Comparison of ENCODE assay signal across 1 cellular context in the genomic region with DNA sequence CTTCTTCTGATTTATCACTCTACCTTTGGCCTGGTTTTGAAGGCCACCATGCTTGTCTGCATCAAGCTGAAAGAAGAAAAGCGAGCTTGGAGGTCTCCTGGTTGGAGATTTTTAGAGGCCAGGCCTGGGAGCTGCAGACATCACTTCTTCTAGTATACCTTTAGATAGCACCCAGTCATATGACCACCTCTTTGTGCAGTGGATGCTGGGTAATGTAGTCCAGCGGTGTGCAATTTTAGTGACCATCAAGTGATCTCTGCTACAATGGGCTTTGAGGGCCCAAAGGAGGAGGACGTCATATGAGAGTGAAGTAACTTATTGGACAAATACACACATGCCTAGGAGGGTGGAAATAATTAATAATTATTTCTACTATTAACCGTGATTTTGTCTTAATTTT.
TF ChIP-seq lines count a peak whose summit lies in the region.

No MANE protein-coding gene starts in this region.

TF ChIP-seq in K562, 482 proteins besides CTCF, POLR2A, EP300 and RAD21 (continued from another document and continues in another):
- TF ChIP-seq, protein P1, sequence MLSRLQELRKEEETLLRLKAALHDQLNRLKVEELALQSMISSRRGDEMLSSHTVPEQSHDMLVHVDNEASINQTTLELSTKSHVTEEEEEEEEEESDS (CRISPR knock-in tag; IDR thresholded peaks at IDR 0.05): no peak
- TF ChIP-seq PHF21A (IDR thresholded peaks at IDR 0.05; ENCODE audit: borderline replicate concordance, low read depth) (no peak), TOE1 (IDR thresholded peaks at IDR 0.05; ENCODE audit: borderline replicate concordance) (no peak), TOE1 (CRISPR knock-in tag; IDR thresholded peaks at IDR 0.05; ENCODE audit: borderline replicate concordance, low read depth) (no peak), SRSF9 (IDR thresholded peaks at IDR 0.05; ENCODE audit: borderline replicate concordance, low read depth, low read length) (no peak), CREBBP (IDR thresholded peaks at IDR 0.05; ENCODE audit: low read depth, low read length) (no peak), HNRNPLL (IDR thresholded peaks at IDR 0.05; ENCODE audit: low read depth, low read length, poor library complexity, severe bottlenecking) (no peak), MAFK (IDR thresholded peaks at IDR 0.05; ENCODE audit: low read length) (no peak), ZNF121 (CRISPR knock-in tag; conservative IDR thresholded peaks at IDR 0.05) (no peak), RFX5 (IDR thresholded peaks at IDR 0.05; ENCODE audit: low read depth, low read length) (no peak), HDAC2 (IDR thresholded peaks at IDR 0.05) (no peak), CSDE1 (IDR thresholded peaks at IDR 0.05) (no peak), RAD51 (IDR thresholded peaks at IDR 0.05; ENCODE audit: borderline replicate concordance, low read depth) (peak; percentile 79), CBX8 (IDR thresholded peaks at IDR 0.05; ENCODE audit: borderline replicate concordance, extremely low read depth, low read depth, low read length, poor library complexity, severe bottlenecking) (no peak), SP2 (IDR thresholded peaks at IDR 0.05; ENCODE audit: extremely low read depth, low read depth, low read length, poor library complexity, severe bottlenecking) (no peak), PCBP2 (IDR thresholded peaks at IDR 0.05; ENCODE audit: low read depth, low read length, poor library complexity, severe bottlenecking) (no peak)
- TF ChIP-seq, protein P2, sequence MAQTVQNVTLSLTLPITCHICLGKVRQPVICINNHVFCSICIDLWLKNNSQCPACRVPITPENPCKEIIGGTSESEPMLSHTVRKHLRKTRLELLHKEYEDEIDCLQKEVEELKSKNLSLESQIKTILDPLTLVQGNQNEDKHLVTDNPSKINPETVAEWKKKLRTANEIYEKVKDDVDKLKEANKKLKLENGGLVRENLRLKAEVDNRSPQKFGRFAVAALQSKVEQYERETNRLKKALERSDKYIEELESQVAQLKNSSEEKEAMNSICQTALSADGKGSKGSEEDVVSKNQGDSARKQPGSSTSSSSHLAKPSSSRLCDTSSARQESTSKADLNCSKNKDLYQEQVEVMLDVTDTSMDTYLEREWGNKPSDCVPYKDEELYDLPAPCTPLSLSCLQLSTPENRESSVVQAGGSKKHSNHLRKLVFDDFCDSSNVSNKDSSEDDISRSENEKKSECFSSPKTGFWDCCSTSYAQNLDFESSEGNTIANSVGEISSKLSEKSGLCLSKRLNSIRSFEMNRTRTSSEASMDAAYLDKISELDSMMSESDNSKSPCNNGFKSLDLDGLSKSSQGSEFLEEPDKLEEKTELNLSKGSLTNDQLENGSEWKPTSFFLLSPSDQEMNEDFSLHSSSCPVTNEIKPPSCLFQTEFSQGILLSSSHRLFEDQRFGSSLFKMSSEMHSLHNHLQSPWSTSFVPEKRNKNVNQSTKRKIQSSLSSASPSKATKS (CRISPR knock-in tag; IDR thresholded peaks at IDR 0.05): no peak
- TF ChIP-seq, protein P3, sequence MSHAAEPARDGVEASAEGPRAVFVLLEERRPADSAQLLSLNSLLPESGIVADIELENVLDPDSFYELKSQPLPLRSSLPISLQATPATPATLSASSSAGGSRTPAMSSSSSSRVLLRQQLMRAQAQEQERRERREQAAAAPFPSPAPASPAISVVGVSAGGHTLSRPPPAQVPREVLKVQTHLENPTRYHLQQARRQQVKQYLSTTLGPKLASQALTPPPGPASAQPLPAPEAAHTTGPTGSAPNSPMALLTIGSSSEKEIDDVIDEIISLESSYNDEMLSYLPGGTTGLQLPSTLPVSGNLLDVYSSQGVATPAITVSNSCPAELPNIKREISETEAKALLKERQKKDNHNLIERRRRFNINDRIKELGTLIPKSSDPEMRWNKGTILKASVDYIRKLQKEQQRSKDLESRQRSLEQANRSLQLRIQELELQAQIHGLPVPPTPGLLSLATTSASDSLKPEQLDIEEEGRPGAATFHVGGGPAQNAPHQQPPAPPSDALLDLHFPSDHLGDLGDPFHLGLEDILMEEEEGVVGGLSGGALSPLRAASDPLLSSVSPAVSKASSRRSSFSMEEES (CRISPR knock-in tag; IDR thresholded peaks at IDR 0.05): no peak
- TF ChIP-seq, protein P4, sequence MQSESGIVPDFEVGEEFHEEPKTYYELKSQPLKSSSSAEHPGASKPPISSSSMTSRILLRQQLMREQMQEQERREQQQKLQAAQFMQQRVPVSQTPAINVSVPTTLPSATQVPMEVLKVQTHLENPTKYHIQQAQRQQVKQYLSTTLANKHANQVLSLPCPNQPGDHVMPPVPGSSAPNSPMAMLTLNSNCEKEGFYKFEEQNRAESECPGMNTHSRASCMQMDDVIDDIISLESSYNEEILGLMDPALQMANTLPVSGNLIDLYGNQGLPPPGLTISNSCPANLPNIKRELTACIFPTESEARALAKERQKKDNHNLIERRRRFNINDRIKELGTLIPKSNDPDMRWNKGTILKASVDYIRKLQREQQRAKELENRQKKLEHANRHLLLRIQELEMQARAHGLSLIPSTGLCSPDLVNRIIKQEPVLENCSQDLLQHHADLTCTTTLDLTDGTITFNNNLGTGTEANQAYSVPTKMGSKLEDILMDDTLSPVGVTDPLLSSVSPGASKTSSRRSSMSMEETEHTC (IDR thresholded peaks at IDR 0.05): 0 out of 2 replicates have a peak, but pooled peaks have one; percentile 40
- TF ChIP-seq, protein P5, sequence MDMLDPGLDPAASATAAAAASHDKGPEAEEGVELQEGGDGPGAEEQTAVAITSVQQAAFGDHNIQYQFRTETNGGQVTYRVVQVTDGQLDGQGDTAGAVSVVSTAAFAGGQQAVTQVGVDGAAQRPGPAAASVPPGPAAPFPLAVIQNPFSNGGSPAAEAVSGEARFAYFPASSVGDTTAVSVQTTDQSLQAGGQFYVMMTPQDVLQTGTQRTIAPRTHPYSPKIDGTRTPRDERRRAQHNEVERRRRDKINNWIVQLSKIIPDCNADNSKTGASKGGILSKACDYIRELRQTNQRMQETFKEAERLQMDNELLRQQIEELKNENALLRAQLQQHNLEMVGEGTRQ (CRISPR knock-in tag; IDR thresholded peaks at IDR 0.05): peak; percentile 88
- TF ChIP-seq, protein P6, sequence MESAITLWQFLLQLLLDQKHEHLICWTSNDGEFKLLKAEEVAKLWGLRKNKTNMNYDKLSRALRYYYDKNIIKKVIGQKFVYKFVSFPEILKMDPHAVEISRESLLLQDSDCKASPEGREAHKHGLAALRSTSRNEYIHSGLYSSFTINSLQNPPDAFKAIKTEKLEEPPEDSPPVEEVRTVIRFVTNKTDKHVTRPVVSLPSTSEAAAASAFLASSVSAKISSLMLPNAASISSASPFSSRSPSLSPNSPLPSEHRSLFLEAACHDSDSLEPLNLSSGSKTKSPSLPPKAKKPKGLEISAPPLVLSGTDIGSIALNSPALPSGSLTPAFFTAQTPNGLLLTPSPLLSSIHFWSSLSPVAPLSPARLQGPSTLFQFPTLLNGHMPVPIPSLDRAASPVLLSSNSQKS (CRISPR knock-in tag; IDR thresholded peaks at IDR 0.05): no peak
- TF ChIP-seq, protein P7, sequence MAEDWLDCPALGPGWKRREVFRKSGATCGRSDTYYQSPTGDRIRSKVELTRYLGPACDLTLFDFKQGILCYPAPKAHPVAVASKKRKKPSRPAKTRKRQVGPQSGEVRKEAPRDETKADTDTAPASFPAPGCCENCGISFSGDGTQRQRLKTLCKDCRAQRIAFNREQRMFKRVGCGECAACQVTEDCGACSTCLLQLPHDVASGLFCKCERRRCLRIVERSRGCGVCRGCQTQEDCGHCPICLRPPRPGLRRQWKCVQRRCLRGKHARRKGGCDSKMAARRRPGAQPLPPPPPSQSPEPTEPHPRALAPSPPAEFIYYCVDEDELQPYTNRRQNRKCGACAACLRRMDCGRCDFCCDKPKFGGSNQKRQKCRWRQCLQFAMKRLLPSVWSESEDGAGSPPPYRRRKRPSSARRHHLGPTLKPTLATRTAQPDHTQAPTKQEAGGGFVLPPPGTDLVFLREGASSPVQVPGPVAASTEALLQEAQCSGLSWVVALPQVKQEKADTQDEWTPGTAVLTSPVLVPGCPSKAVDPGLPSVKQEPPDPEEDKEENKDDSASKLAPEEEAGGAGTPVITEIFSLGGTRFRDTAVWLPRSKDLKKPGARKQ (CRISPR knock-in tag; IDR thresholded peaks at IDR 0.05): no peak
- TF ChIP-seq, protein P8, sequence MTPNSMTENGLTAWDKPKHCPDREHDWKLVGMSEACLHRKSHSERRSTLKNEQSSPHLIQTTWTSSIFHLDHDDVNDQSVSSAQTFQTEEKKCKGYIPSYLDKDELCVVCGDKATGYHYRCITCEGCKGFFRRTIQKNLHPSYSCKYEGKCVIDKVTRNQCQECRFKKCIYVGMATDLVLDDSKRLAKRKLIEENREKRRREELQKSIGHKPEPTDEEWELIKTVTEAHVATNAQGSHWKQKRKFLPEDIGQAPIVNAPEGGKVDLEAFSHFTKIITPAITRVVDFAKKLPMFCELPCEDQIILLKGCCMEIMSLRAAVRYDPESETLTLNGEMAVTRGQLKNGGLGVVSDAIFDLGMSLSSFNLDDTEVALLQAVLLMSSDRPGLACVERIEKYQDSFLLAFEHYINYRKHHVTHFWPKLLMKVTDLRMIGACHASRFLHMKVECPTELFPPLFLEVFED (CRISPR knock-in tag; conservative IDR thresholded peaks at IDR 0.05): no peak
- TF ChIP-seq, protein P9, sequence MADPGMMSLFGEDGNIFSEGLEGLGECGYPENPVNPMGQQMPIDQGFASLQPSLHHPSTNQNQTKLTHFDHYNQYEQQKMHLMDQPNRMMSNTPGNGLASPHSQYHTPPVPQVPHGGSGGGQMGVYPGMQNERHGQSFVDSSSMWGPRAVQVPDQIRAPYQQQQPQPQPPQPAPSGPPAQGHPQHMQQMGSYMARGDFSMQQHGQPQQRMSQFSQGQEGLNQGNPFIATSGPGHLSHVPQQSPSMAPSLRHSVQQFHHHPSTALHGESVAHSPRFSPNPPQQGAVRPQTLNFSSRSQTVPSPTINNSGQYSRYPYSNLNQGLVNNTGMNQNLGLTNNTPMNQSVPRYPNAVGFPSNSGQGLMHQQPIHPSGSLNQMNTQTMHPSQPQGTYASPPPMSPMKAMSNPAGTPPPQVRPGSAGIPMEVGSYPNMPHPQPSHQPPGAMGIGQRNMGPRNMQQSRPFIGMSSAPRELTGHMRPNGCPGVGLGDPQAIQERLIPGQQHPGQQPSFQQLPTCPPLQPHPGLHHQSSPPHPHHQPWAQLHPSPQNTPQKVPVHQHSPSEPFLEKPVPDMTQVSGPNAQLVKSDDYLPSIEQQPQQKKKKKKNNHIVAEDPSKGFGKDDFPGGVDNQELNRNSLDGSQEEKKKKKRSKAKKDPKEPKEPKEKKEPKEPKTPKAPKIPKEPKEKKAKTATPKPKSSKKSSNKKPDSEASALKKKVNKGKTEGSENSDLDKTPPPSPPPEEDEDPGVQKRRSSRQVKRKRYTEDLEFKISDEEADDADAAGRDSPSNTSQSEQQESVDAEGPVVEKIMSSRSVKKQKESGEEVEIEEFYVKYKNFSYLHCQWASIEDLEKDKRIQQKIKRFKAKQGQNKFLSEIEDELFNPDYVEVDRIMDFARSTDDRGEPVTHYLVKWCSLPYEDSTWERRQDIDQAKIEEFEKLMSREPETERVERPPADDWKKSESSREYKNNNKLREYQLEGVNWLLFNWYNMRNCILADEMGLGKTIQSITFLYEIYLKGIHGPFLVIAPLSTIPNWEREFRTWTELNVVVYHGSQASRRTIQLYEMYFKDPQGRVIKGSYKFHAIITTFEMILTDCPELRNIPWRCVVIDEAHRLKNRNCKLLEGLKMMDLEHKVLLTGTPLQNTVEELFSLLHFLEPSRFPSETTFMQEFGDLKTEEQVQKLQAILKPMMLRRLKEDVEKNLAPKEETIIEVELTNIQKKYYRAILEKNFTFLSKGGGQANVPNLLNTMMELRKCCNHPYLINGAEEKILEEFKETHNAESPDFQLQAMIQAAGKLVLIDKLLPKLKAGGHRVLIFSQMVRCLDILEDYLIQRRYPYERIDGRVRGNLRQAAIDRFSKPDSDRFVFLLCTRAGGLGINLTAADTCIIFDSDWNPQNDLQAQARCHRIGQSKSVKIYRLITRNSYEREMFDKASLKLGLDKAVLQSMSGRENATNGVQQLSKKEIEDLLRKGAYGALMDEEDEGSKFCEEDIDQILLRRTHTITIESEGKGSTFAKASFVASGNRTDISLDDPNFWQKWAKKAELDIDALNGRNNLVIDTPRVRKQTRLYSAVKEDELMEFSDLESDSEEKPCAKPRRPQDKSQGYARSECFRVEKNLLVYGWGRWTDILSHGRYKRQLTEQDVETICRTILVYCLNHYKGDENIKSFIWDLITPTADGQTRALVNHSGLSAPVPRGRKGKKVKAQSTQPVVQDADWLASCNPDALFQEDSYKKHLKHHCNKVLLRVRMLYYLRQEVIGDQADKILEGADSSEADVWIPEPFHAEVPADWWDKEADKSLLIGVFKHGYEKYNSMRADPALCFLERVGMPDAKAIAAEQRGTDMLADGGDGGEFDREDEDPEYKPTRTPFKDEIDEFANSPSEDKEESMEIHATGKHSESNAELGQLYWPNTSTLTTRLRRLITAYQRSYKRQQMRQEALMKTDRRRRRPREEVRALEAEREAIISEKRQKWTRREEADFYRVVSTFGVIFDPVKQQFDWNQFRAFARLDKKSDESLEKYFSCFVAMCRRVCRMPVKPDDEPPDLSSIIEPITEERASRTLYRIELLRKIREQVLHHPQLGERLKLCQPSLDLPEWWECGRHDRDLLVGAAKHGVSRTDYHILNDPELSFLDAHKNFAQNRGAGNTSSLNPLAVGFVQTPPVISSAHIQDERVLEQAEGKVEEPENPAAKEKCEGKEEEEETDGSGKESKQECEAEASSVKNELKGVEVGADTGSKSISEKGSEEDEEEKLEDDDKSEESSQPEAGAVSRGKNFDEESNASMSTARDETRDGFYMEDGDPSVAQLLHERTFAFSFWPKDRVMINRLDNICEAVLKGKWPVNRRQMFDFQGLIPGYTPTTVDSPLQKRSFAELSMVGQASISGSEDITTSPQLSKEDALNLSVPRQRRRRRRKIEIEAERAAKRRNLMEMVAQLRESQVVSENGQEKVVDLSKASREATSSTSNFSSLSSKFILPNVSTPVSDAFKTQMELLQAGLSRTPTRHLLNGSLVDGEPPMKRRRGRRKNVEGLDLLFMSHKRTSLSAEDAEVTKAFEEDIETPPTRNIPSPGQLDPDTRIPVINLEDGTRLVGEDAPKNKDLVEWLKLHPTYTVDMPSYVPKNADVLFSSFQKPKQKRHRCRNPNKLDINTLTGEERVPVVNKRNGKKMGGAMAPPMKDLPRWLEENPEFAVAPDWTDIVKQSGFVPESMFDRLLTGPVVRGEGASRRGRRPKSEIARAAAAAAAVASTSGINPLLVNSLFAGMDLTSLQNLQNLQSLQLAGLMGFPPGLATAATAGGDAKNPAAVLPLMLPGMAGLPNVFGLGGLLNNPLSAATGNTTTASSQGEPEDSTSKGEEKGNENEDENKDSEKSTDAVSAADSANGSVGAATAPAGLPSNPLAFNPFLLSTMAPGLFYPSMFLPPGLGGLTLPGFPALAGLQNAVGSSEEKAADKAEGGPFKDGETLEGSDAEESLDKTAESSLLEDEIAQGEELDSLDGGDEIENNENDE (IDR thresholded peaks at IDR 0.05; ENCODE audit: low read depth, low read length): no peak
